In the genomic region with DNA sequence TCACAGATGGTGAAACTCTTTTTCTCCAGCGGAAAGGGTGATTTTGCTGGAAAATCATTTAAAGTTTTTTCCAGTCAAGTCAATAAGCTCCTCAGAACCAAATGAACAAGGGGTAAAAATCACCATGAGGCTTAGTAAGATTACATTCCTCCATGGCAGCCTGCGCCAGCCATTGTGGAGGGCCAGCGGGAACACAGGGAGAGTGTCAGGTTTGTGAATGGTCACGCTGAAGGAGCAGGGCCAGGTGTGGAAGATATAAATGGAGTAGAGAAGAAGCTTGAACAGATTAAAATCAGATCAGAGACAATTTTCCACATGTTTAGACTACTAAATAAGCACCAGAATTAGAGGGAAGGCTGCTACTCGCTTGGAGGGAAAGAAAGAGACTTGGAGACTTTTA, we compare ENCODE assay signal across 25 cellular contexts.
"Had no signal": no experiment of that assay in that cellular context is flagged by ENCODE, and none has a peak within 500 bp of the region (broad histone marks: within the 10 kb centered on the region; RNA-seq: fewer than 3 reads in every experiment).

No MANE protein-coding gene starts in this region.

- H3K4me3 Mint-ChIP-seq: effector memory CD8-positive, alpha-beta T cell; naive thymus-derived CD8-positive, alpha-beta T cell; neural crest cell; stimulated activated effector memory CD8-positive, alpha-beta T cell treated with anti-CD3 and anti-CD28 coated beads, Interleukin-12 subunit alpha, Interleukin-12 subunit beta, amount 100 ng/mL, for 72 hours; type B pancreatic cell had no signal

- H3K9me3 Mint-ChIP-seq: effector memory CD8-positive, alpha-beta T cell; type B pancreatic cell had no signal

- FAIRE-seq: endometrium, kidney had no signal

- H3K4me2 ChIP-seq: hepatocyte had no signal

- H2AFZ ChIP-seq: hepatocyte, parathyroid adenoma had no signal

- ATAC-seq: effector memory CD8-positive, alpha-beta T cell; naive thymus-derived CD8-positive, alpha-beta T cell; stimulated activated effector memory CD8-positive, alpha-beta T cell treated with anti-CD3 and anti-CD28 coated beads, Interleukin-12 subunit alpha, Interleukin-12 subunit beta, amount 100 ng/mL, for 72 hours had no signal

- H3K4me3 ChIP-seq: gastroesophageal sphincter, heart left ventricle, hepatocyte, prostate gland, sigmoid colon, stomach, testis, tibial artery had no signal

- H3K9me3 ChIP-seq: prostate gland, testis had no signal

- H3K36me3 ChIP-seq: gastroesophageal sphincter, prostate gland, sigmoid colon, stomach had no signal

- H3K27ac Mint-ChIP-seq: effector memory CD8-positive, alpha-beta T cell; naive thymus-derived CD8-positive, alpha-beta T cell; stimulated activated effector memory CD8-positive, alpha-beta T cell treated with anti-CD3 and anti-CD28 coated beads, Interleukin-12 subunit alpha, Interleukin-12 subunit beta, amount 100 ng/mL, for 72 hours; type B pancreatic cell had no signal

- H3K9ac ChIP-seq: parathyroid adenoma had no signal

- H3K79me2 ChIP-seq: hepatocyte, parathyroid adenoma had no signal

- H3K27me3 ChIP-seq: gastroesophageal sphincter, heart left ventricle, hepatocyte, sigmoid colon, stomach, testis, tibial artery had no signal

- H3K4me1 Mint-ChIP-seq: naive thymus-derived CD8-positive, alpha-beta T cell had no signal

- DNase-seq: cerebellar nuclear complex; cortex of kidney; effector memory CD8-positive, alpha-beta T cell; heart left ventricle; kidney; mesendoderm; midbrain; naive thymus-derived CD8-positive, alpha-beta T cell; right cardiac atrium; sigmoid colon; stimulated activated CD4-positive, alpha-beta T cell treated with anti-CD3 and anti-CD28 coated beads, Interleukin-2, amount 100 ng/mL, for 24 hours; stimulated activated CD4-positive, alpha-beta T cell treated with anti-CD3 and anti-CD28 coated beads, Interleukin-4, amount 100 ng/mL, for 24 hours; stimulated activated naive CD4-positive, alpha-beta T cell treated with Interleukin-2 at 50 U/mL for 16 hours; stomach; substantia nigra; testis; tibial artery had no signal

- H3K4me1 ChIP-seq: parathyroid adenoma, prostate gland, testis had no signal

- H3K27ac ChIP-seq: heart left ventricle, hepatocyte, parathyroid adenoma, prostate gland, sigmoid colon, testis, tibial artery had no signal

- H3K27me3 Mint-ChIP-seq: effector memory CD8-positive, alpha-beta T cell; naive thymus-derived CD8-positive, alpha-beta T cell; type B pancreatic cell had no signal
